ENCODE assay signal across 8 cellular contexts in the genomic region with DNA sequence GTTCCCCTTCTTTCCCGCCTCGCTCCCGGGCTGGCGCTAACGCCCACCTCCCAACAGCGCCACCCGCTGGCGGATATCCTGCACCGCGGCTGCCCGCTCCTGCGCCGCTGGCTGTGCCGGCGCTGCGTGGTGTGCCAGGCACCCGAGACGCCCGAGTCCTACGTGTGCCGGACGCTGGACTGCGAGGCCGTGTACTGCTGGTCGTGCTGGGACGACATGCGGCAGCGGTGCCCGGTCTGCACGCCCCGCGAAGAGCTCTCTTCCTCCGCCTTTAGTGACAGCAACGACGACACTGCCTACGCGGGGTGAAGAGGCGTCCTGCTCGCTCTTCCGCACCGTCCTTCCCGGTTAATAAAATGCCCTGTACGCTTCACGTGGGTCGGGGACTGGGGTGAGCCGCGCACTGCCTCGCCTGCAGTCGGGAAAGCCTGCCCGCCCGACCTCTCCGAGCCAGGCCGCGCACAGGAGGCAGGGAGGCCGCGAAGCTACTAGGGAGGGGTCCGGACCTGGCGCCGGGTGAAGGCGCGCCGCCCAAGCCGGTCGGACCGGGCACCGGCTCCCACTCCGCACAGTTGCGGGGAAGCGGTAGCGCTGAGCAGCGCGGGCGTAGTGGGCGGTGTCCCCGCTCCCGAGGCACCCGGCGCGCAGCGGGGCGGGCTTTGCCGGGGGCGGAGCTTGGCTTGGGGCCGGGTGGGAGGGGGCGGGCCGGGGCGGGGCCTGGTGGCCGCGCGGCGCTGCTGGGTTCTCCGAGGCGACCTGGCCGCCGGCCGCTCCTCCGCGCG. TPM values are rescaled to one million over a fixed set of nuclear protein-coding genes. Genes with fewer than 3 reads are reported as not detected.
DNase-seq lines count a peak whose midpoint lies in the region; ATAC-seq and TF ChIP-seq lines count a peak whose summit lies in the region.

A gene with protein sequence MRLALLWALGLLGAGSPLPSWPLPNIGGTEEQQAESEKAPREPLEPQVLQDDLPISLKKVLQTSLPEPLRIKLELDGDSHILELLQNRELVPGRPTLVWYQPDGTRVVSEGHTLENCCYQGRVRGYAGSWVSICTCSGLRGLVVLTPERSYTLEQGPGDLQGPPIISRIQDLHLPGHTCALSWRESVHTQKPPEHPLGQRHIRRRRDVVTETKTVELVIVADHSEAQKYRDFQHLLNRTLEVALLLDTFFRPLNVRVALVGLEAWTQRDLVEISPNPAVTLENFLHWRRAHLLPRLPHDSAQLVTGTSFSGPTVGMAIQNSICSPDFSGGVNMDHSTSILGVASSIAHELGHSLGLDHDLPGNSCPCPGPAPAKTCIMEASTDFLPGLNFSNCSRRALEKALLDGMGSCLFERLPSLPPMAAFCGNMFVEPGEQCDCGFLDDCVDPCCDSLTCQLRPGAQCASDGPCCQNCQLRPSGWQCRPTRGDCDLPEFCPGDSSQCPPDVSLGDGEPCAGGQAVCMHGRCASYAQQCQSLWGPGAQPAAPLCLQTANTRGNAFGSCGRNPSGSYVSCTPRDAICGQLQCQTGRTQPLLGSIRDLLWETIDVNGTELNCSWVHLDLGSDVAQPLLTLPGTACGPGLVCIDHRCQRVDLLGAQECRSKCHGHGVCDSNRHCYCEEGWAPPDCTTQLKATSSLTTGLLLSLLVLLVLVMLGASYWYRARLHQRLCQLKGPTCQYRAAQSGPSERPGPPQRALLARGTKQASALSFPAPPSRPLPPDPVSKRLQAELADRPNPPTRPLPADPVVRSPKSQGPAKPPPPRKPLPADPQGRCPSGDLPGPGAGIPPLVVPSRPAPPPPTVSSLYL (plus strand): TSS at position 757 of the 782 bp plus-strand sequence. CDS start 71 bp downstream, outside the sequence.

- peak; percentile 57 for ATAC-seq in HG03571 (IDR thresholded peaks at IDR 0.05; ENCODE audit: unreplicated experiment)

- CTCF ChIA-PET in BJ (lab: Yijun Ruan, JAX): interaction anchor here (0.7 to 3.9 kb wide), 32 partner anchors 9 to 570 kb away, joined by 3 to 44 read pairs (median 4); a partner anchor contains a TSS

- H4K20me1 ChIP-seq in OCI-LY1 (ENCODE audit: insufficient read depth, low read length): no peaks in the 10 kb centered on the region

- H3K9ac ChIP-seq in OCI-LY1 (ENCODE audit: low read length) (peak within 1 kb of the TSS; percentile 73), mucosa of rectum (ENCODE audit: low read depth in 1 of 2, low read length in 2 of 2) (peak within 1 kb of the TSS; percentile 93 to 94)

- H3F3A ChIP-seq in OCI-LY1 (ENCODE audit: insufficient read depth, low read length): no peaks in the 10 kb centered on the region

- peak within 1 kb of the TSS; percentile 87 for H3K4me2 ChIP-seq in OCI-LY1 (ENCODE audit: low read length)

- H3K27ac ChIP-seq in OCI-LY1 (ENCODE audit: low read depth, low read length, poor library complexity, severe bottlenecking) (no peak within 1 kb of the TSS), epithelial cell of prostate (peak within 1 kb of the TSS; percentile 74), mucosa of rectum (ENCODE audit: low read depth in 2 of 2, low read length in 2 of 2) (peak within 1 kb of the TSS; percentile 94 to 97)

- H3K9me3 ChIP-seq in OCI-LY1 (ENCODE audit: low read length): no peaks in the 10 kb centered on the region
- no peaks in the 10 kb centered on the region for H3K9me3 ChIP-seq in mucosa of rectum (ENCODE audit: control insufficient read depth in 2 of 2, low read length in 2 of 2)

- no peak within 1 kb of the TSS for H2AFZ ChIP-seq in OCI-LY1 (ENCODE audit: low read length)

- peaks cover 24% of the 10 kb centered on the region for H3K4me1 ChIP-seq in OCI-LY1 (ENCODE audit: insufficient read depth, low read length, severe bottlenecking)
- peaks cover 34 to 37% of the 10 kb centered on the region in 2 donors for H3K4me1 ChIP-seq in mucosa of rectum (ENCODE audit: control insufficient read depth in 2 of 2, insufficient read depth in 2 of 2, low read length in 2 of 2)

- no peak for DNase-seq in BJ (ENCODE audit: low read depth)
- peak; percentile 96 for DNase-seq in GM19240 (ENCODE audit: insufficient read length, low spot score)
- DNase-seq in activated T-cell treated with anti-CD3 and anti-CD28 coated beads for 4 hours: peak; percentile 71
- no peak for DNase-seq in epithelial cell of prostate (ENCODE audit: low read depth, low spot score)
- peak; percentile 90 for DNase-seq in stimulated activated CD8-positive, alpha-beta memory T cell treated with anti-CD3 and anti-CD28 coated beads, Interleukin-4, amount 100 ng/mL, for 48 hours

- no peaks in the 10 kb centered on the region for H3K27me3 ChIP-seq in BJ (ENCODE audit: control insufficient read depth, insufficient read depth, low read length)
- H3K27me3 ChIP-seq in OCI-LY1 (ENCODE audit: insufficient read depth, low read length): no peaks in the 10 kb centered on the region; the same call in 1 of the 2 replicates
- no peaks in the 10 kb centered on the region for H3K27me3 ChIP-seq in mucosa of rectum (ENCODE audit: control insufficient read depth in 2 of 2, insufficient read depth in 2 of 2, low read length in 2 of 2)

- peak; percentile 87 for TF ChIP-seq CTCF in BJ (IDR thresholded peaks at IDR 0.05; ENCODE audit: insufficient read depth, low read depth, low read length)
- TF ChIP-seq CTCF in OCI-LY1 (IDR thresholded peaks at IDR 0.05; ENCODE audit: low read length): peak; percentile 98

- H3K79me2 ChIP-seq in OCI-LY1 (ENCODE audit: insufficient read depth, low read length): no peaks in the 10 kb centered on the region

- H3K36me3 ChIP-seq in BJ (ENCODE audit: control insufficient read depth, insufficient read depth, low read length): peaks cover 4% of the 10 kb centered on the region
- no peaks in the 10 kb centered on the region for H3K36me3 ChIP-seq in OCI-LY1 (ENCODE audit: insufficient read depth, low read length)
- H3K36me3 ChIP-seq in mucosa of rectum (ENCODE audit: control insufficient read depth in 2 of 2, insufficient read depth in 2 of 2, low read length in 2 of 2): peaks cover 11 to 13% of the 10 kb centered on the region in 2 donors

- H3K4me3 ChIP-seq in BJ (ENCODE audit: low read depth, low read length) (peak within 1 kb of the TSS; percentile 68), OCI-LY1 (ENCODE audit: low read depth, low read length, poor library complexity, severe bottlenecking) (peak within 1 kb of the TSS; percentile 77), mucosa of rectum (ENCODE audit: low read length in 2 of 2) (peak within 1 kb of the TSS; percentile 83 to 85)

- no peaks in the 10 kb centered on the region for H3K9me2 ChIP-seq in OCI-LY1 (ENCODE audit: low read depth, low read length)

- POLR2A ChIA-PET in BJ (lab: Charles Lee): interaction anchor here (0.6 to 1.0 kb wide), 3 partner anchors 14 to 205 kb away, joined by 3 to 4 read pairs (median 3); no protein-coding TSS in a partner anchor

RNA-seq across cellular contexts. Expression of the gene that starts here (rescaled TPM):
- 55.1 and 88.8 TPM in 2 replicates for polyA plus RNA-seq in BJ (2011; rRNA removed)
- 51.8 and 148 TPM in 2 replicates for polyA minus RNA-seq in BJ (2011; rRNA and poly(A)+ RNA removed)

Comparison
In these comparisons a context has a peak if more than half of its experiments do, and no peak if none do; other contexts are left out.
1. DNase-seq: peak in GM19240 (single experiment), activated T-cell treated with anti-CD3 and anti-CD28 coated beads for 4 hours (single experiment) and stimulated activated CD8-positive, alpha-beta memory T cell treated with anti-CD3 and anti-CD28 coated beads, Interleukin-4, amount 100 ng/mL, for 48 hours (single experiment); none in BJ (single experiment) and epithelial cell of prostate (single experiment).
2. Peak in every context shown above with its lines, with median percentiles within 50 percentile points of each other: H3K4me3 ChIP-seq.